In genomic region chr18:45255142-45255890, GRCh38 we compare ENCODE assay signal across 1 cellular context.
TF ChIP-seq lines count a peak whose summit lies in the region.

No MANE protein-coding gene starts in this region.

TF ChIP-seq in H1, 55 proteins besides CTCF, POLR2A, EP300 and RAD21 (continued from another document):
- TF ChIP-seq MAX (IDR thresholded peaks at IDR 0.05) (no peak), CBX5 (IDR thresholded peaks at IDR 0.05; ENCODE audit: low read depth, low read length) (no peak), SAP30 (IDR thresholded peaks at IDR 0.05; ENCODE audit: insufficient read depth, insufficient replicate concordance, low read length) (no peak), BRCA1 (IDR thresholded peaks at IDR 0.05; ENCODE audit: low read depth, low read length) (no peak), BACH1 (IDR thresholded peaks at IDR 0.05; ENCODE audit: low read length) (no peak), EZH2 (IDR thresholded peaks at IDR 0.05; ENCODE audit: low read depth, low read length, severe bottlenecking) (no peak), BCL11A (IDR thresholded peaks at IDR 0.05; ENCODE audit: low read depth in 2 of 2, low read length in 2 of 2) (no peak), KDM1A (IDR thresholded peaks at IDR 0.05; ENCODE audit: borderline replicate concordance, low read length) (no peak), POU5F1 (IDR thresholded peaks at IDR 0.05; ENCODE audit: low read depth, low read length) (no peak), SP1 (IDR thresholded peaks at IDR 0.05; ENCODE audit: low read depth, low read length) (no peak)
